ENCODE assay signal across 1 cellular context in the genomic region with DNA sequence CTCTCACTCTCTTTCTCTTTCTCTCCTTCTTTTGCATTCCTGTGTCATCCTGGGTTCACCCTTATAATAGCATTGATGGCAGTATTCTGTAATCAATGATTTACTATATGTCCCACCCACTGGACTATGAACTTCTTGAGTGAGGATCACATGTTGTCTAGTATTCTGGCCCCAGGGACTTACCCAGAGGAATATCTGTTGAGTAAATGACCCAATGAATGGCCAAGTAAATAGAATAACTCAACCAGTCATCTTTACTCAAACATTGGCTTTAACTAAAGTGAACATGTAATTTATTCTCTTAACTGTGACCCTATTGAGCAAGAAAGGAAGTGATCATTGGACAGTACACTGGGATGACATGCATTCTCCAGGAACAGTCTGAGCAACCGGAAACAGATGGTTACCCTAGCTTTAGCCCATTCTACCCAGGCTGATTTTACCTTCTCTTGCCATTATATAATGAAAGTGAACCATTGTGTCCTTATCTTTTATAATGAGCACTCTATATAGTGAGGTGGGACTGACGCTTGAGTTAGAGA.
TF ChIP-seq lines count a peak whose summit lies in the region.

No MANE protein-coding gene starts in this region.

TF ChIP-seq in WTC11, 78 proteins besides CTCF, POLR2A, EP300 and RAD21:
- no peak for TF ChIP-seq ZNF425 (CRISPR knock-in tag; conservative IDR thresholded peaks at IDR 0.05)
- TF ChIP-seq, protein P1, sequence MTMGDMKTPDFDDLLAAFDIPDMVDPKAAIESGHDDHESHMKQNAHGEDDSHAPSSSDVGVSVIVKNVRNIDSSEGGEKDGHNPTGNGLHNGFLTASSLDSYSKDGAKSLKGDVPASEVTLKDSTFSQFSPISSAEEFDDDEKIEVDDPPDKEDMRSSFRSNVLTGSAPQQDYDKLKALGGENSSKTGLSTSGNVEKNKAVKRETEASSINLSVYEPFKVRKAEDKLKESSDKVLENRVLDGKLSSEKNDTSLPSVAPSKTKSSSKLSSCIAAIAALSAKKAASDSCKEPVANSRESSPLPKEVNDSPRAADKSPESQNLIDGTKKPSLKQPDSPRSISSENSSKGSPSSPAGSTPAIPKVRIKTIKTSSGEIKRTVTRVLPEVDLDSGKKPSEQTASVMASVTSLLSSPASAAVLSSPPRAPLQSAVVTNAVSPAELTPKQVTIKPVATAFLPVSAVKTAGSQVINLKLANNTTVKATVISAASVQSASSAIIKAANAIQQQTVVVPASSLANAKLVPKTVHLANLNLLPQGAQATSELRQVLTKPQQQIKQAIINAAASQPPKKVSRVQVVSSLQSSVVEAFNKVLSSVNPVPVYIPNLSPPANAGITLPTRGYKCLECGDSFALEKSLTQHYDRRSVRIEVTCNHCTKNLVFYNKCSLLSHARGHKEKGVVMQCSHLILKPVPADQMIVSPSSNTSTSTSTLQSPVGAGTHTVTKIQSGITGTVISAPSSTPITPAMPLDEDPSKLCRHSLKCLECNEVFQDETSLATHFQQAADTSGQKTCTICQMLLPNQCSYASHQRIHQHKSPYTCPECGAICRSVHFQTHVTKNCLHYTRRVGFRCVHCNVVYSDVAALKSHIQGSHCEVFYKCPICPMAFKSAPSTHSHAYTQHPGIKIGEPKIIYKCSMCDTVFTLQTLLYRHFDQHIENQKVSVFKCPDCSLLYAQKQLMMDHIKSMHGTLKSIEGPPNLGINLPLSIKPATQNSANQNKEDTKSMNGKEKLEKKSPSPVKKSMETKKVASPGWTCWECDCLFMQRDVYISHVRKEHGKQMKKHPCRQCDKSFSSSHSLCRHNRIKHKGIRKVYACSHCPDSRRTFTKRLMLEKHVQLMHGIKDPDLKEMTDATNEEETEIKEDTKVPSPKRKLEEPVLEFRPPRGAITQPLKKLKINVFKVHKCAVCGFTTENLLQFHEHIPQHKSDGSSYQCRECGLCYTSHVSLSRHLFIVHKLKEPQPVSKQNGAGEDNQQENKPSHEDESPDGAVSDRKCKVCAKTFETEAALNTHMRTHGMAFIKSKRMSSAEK (CRISPR knock-in tag; IDR thresholded peaks at IDR 0.05; ENCODE audit: borderline replicate concordance), result no peak
